2 cellular contexts compared by ENCODE assay signal in genomic region chr4:98670186-98670585, GRCh38.
TF ChIP-seq lines count a peak whose summit lies in the region.

No MANE protein-coding gene starts in this region.

TF ChIP-seq in GM23338, 12 proteins besides CTCF, POLR2A, EP300 and RAD21:
- TF ChIP-seq POLR2AphosphoS5 (IDR thresholded peaks at IDR 0.05; ENCODE audit: low read depth): no peak

TF ChIP-seq in SK-N-SH, 30 proteins besides CTCF, POLR2A, EP300 and RAD21:
- TF ChIP-seq GABPA (IDR thresholded peaks at IDR 0.05; ENCODE audit: low read depth) (no peak), USF2 (IDR thresholded peaks at IDR 0.05; ENCODE audit: borderline replicate concordance, low read depth, low read length) (no peak), POLR2AphosphoS5 (IDR thresholded peaks at IDR 0.05; ENCODE audit: low read depth, low read length) (no peak), SMC3 (IDR thresholded peaks at IDR 0.05; ENCODE audit: low read depth, low read length) (no peak)
- TF ChIP-seq, protein P1, sequence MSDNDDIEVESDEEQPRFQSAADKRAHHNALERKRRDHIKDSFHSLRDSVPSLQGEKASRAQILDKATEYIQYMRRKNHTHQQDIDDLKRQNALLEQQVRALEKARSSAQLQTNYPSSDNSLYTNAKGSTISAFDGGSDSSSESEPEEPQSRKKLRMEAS (IDR thresholded peaks at IDR 0.05; ENCODE audit: low read depth): no peak
